9 cellular contexts compared by ENCODE assay signal in the genomic region with DNA sequence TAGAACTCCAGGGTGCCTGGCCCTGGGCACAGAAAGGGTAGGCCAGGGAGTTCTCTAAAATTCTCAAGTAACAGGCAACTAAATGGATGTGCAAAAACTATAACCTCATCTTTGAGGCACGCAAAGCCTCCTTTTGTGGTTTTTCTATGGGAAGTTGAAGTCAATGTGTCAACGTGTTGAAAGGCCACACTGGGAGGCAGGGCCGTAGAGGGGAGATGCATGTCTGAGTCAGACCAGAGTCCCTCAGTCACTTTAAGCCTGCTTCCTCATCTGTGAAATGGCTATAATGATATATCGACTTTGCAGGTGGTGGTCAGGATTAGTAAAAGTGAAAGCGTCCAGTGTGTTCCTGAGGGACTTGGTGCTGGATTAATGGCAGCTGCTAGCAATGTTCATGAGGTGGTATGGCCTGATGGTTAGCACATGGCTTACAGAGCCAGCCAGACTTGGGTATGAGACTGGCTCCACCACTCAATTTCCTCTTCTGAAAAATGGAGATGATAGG. TPM values are rescaled to one million over a fixed set of nuclear protein-coding genes. Genes with fewer than 3 reads are reported as not detected.
DNase-seq lines count a peak whose midpoint lies in the region; ATAC-seq, FAIRE-seq and TF ChIP-seq lines count a peak whose summit lies in the region.
"Had no signal": no experiment of that assay in that cellular context is flagged by ENCODE, and none has a peak within 500 bp of the region (broad histone marks: within the 10 kb centered on the region; RNA-seq: fewer than 3 reads in every experiment).

No MANE protein-coding gene starts in this region.

- no peaks in the 10 kb centered on the region for H3K27me3 ChIP-seq in PC-3 (ENCODE audit: low read length)

- H3K9ac ChIP-seq in PC-3 (ENCODE audit: low read length) (no peak overlapping the region), kidney (ENCODE audit: low read length in 2 of 2) (no peak overlapping the region)

- POLR2A ChIA-PET in PC-3 (lab: Charles Lee; ENCODE audit: unreplicated experiment), result no interaction called here

- BruUV-seq in PC-3 (replicated peaks; lab: Mats Ljungman, UMichigan), result no TSS peak

- peak; percentile 48 for DNase-seq in GM12891 (ENCODE audit: insufficient read length, low spot score)
- peak; percentile 91 for DNase-seq in H54 (ENCODE audit: insufficient read length, low spot score)
- peak; percentile 57 for DNase-seq in PC-3
- DNase-seq in hepatic stellate cell (ENCODE audit: low spot score), result peak; percentile 88
- no peak for DNase-seq in NCI-H2081 treated with DMSO at 0.1 percent for 48 hours (lab: John Stamatoyannopoulos, UW)
- DNase-seq in NCI-H524 (lab: John Stamatoyannopoulos, UW), result no peak
- no peak for DNase-seq in kidney
- no peak for DNase-seq in left colon

- no peaks in the 10 kb centered on the region for H3K79me2 ChIP-seq in PC-3 (ENCODE audit: low read length)

- peak overlapping the region; percentile 32 for H3K4me2 ChIP-seq in PC-3 (ENCODE audit: low read length)

- intact Hi-C loops in PC-3 (cut with micrococcal nuclease) (no loop called here), kidney (cut with DNase I) (no loop called here), left colon (cut with DNase I, micrococcal nuclease) (no loop called here)

- H3K4me3 ChIP-seq in PC-3 (ENCODE audit: low read length) (no peak overlapping the region), kidney (ENCODE audit: low read length in 2 of 2) (no peak overlapping the region)

- H3K9me3 ChIP-seq in PC-3 (ENCODE audit: low read length), result no peaks in the 10 kb centered on the region
- no peaks in the 10 kb centered on the region for H3K9me3 ChIP-seq in kidney (ENCODE audit: control insufficient read depth in 1 of 2, low read length in 2 of 2)

- 0 out of 2 replicates have a peak, but pooled peaks cover 4% of the 10 kb centered on the region for H3K9me2 ChIP-seq in PC-3 (replicated peaks; ENCODE audit: low read length)

- H3K36me3 ChIP-seq in PC-3 (ENCODE audit: low read depth, low read length), result no peaks in the 10 kb centered on the region
- H3K36me3 ChIP-seq in kidney (ENCODE audit: control insufficient read depth in 1 of 2, insufficient read depth in 2 of 2, low read length in 2 of 2), result no peaks in the 10 kb centered on the region

- H3K27ac ChIP-seq in PC-3 (ENCODE audit: low read length) (peak overlapping the region; percentile 29), kidney (ENCODE audit: low read depth in 2 of 2, low read length in 2 of 2) (no peak overlapping the region)

- TF ChIP-seq POLR2A in GM12891 (IDR thresholded peaks at IDR 0.05; ENCODE audit: low read depth, low read length) (no peak), H54 (IDR thresholded peaks at IDR 0.05; ENCODE audit: low read depth, low read length) (no peak)

- CTCF ChIA-PET in PC-3 (lab: Charles Lee), result no interaction called here

- no peaks in the 10 kb centered on the region for H4K20me1 ChIP-seq in PC-3 (ENCODE audit: low read length)

- no peak for TF ChIP-seq CTCF in PC-3 (conservative IDR thresholded peaks at IDR 0.05; ENCODE audit: low read depth, low read length)
- TF ChIP-seq CTCF in kidney (IDR thresholded peaks at IDR 0.05; ENCODE audit: borderline replicate concordance, extremely low read depth, insufficient read depth), result no peak

- H3K4me1 ChIP-seq in PC-3 (ENCODE audit: insufficient read depth, low read length) (peaks cover 18% of the 10 kb centered on the region), kidney (ENCODE audit: control insufficient read depth in 1 of 2, insufficient read depth in 1 of 2, low read depth in 1 of 2, low read length in 2 of 2) (peaks cover 0 to 2% of the 10 kb centered on the region in 2 donors)

- peak; percentile 18; the same call in 1 of the 2 replicates for ATAC-seq in PC-3
- no peak for ATAC-seq in left colon

- FAIRE-seq in GM12891 (lab: Jason Lieb, UNC), result peak; percentile 94
- FAIRE-seq in H54 (lab: Jason Lieb, UNC), result peak; percentile 96
- FAIRE-seq in kidney (lab: Jason Lieb, UNC), result no peak

- no peaks in the 10 kb centered on the region for H3F3A ChIP-seq in PC-3 (ENCODE audit: low read length, unreplicated experiment)

- H2AFZ ChIP-seq in PC-3 (ENCODE audit: low read length), result no peak overlapping the region

TF ChIP-seq in GM12891, 5 proteins besides CTCF, POLR2A, EP300 and RAD21:
- TF ChIP-seq PAX5 (IDR thresholded peaks at IDR 0.05; ENCODE audit: insufficient read depth, low read length, severe bottlenecking), result no peak
- TF ChIP-seq SPI1 (IDR thresholded peaks at IDR 0.05; ENCODE audit: low read depth, low read length), result peak; percentile 58
- peak; percentile 68 for TF ChIP-seq POU2F2 (IDR thresholded peaks at IDR 0.05; ENCODE audit: low read depth, low read length)
- TF ChIP-seq TAF1 (IDR thresholded peaks at IDR 0.05; ENCODE audit: low read depth, low read length), result no peak
- no peak for TF ChIP-seq POLR2AphosphoS5 (IDR thresholded peaks at IDR 0.05; ENCODE audit: low read depth, low read length)

RNA-seq across cellular contexts. Expression of gene TGM5, which starts 17.0 kb away (rescaled TPM):
- 6.7 TPM for polyA plus RNA-seq in GM12891 (2012; ENCODE audit: low read depth, missing spikeins)
- not detected in 2 replicates for total RNA-seq in PC-3 (2014; rRNA removed)
- total RNA-seq in kidney, result not detected
- polyA plus RNA-seq in kidney (ENCODE audit: insufficient read depth, low read depth, low replicate concordance), result not detected
- total RNA-seq in left colon, result not detected

RNA-seq across cellular contexts. Expression of gene EPB42, which starts 28.9 kb away (rescaled TPM):
- not detected for polyA plus RNA-seq in GM12891 (2012; ENCODE audit: low read depth, missing spikeins)
- not detected in 2 replicates for total RNA-seq in PC-3 (2014; rRNA removed)
- total RNA-seq in kidney, result not detected
- polyA plus RNA-seq in kidney (ENCODE audit: insufficient read depth, low read depth, low replicate concordance), result not detected
- total RNA-seq in left colon, result not detected
- total RNA-seq: epithelial cell of proximal tubule had no signal

RNA-seq across cellular contexts. Expression of gene TGM7, which starts 52.3 kb away (rescaled TPM):
- not detected for polyA plus RNA-seq in GM12891 (2012; ENCODE audit: low read depth, missing spikeins)
- total RNA-seq in PC-3 (2014; rRNA removed), result not detected in 2 replicates
- total RNA-seq in kidney, result not detected
- polyA plus RNA-seq in kidney (ENCODE audit: insufficient read depth, low read depth, low replicate concordance), result not detected
- not detected for total RNA-seq in left colon
- total RNA-seq: epithelial cell of proximal tubule had no signal

Comparison
In these comparisons a context has a peak if more than half of its experiments do, and no peak if none do; other contexts are left out.
1. DNase-seq: peak in GM12891 (single experiment), H54 (single experiment), PC-3 (single experiment) and hepatic stellate cell (single experiment); none in NCI-H2081 treated with DMSO at 0.1 percent for 48 hours (single experiment), NCI-H524 (0 of 2), kidney (single experiment) and left colon (0 of 2).